13 cellular contexts compared by ENCODE assay signal in the genomic region with DNA sequence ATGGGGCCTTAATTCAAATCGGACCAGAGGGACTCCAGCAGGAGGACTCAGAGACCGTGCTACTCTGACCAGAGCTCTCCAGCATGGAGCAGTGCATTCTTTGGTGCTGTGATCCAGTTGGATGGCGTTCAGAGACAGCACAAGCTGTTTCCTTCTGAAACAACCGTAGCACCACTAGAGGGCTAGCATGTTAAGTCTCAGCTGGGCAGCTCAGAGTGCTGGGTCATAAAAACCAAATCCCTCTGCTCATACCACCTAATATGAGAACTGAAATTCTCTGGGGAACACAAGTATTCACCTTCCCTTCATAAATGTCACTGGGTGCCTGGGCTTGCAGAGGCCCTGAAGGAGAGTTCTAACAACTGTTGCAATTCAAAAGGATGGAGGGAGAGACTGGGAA.
DNase-seq lines count a peak whose midpoint lies in the region; ATAC-seq, FAIRE-seq and TF ChIP-seq lines count a peak whose summit lies in the region.
"Had no signal": no experiment of that assay in that cellular context is flagged by ENCODE, and none has a peak within 500 bp of the region (broad histone marks: within the 10 kb centered on the region; RNA-seq: fewer than 3 reads in every experiment).

No MANE protein-coding gene starts in this region.

- no peaks in the 10 kb centered on the region for H3K27me3 ChIP-seq in keratinocyte (ENCODE audit: control insufficient read depth, extremely low read depth, insufficient read depth, low read length)
- H3K27me3 ChIP-seq: heart left ventricle had no signal

- TF ChIP-seq CTCF in AG09309 (IDR thresholded peaks at IDR 0.05; ENCODE audit: control insufficient read depth, insufficient read depth, low read depth, low read length, missing control alignments) (peak; percentile 16), astrocyte of the cerebellum (IDR thresholded peaks at IDR 0.05; ENCODE audit: low read depth, low read length, missing control alignments) (peak; percentile 34), keratinocyte (optimal IDR thresholded peaks at IDR 0.05 in 1 of 3, IDR thresholded peaks at IDR 0.05 in 1 of 3, conservative IDR thresholded peaks at IDR 0.05 in 1 of 3; ENCODE audit: extremely low read depth in 1 of 3, insufficient read depth in 2 of 3, low read length in 3 of 3) (peak; percentile 2 to 23 (median 19))

- H3K9me3 ChIP-seq in keratinocyte (ENCODE audit: control insufficient read depth, low read depth, low read length), result no peaks in the 10 kb centered on the region
- H3K9me3 ChIP-seq: heart left ventricle had no signal

- H3K4me3 ChIP-seq in AG09309 (ENCODE audit: control insufficient read depth, low read depth, low read length) (no peak overlapping the region), astrocyte of the cerebellum (ENCODE audit: low read depth, low read length) (no peak overlapping the region), keratinocyte (ENCODE audit: control insufficient read depth in 2 of 3, extremely low read depth in 1 of 3, insufficient read depth in 2 of 3, low read depth in 1 of 3, low read length in 3 of 3) (no peak overlapping the region)
- H3K4me3 ChIP-seq: heart left ventricle had no signal

- peaks cover 15% of the 10 kb centered on the region for H3K4me1 ChIP-seq in keratinocyte (ENCODE audit: control insufficient read depth, extremely low read depth, insufficient read depth, low read length)
- H3K4me1 ChIP-seq: parathyroid adenoma had no signal

- peak; percentile 49 for ATAC-seq in GM21360 (IDR thresholded peaks at IDR 0.05; ENCODE audit: unreplicated experiment)
- ATAC-seq: stimulated activated naive CD8-positive, alpha-beta T cell treated with anti-CD3 and anti-CD28 coated beads, Interleukin-15, Interleukin-2, amounts not matched to agents 100 U/mL and 50 U/mL, for 24 hours had no signal

- H4K20me1 ChIP-seq in keratinocyte (ENCODE audit: control insufficient read depth, extremely low read depth, insufficient read depth, low read length), result no peaks in the 10 kb centered on the region

- no peak overlapping the region for H3K9ac ChIP-seq in keratinocyte (ENCODE audit: control insufficient read depth, extremely low read depth, insufficient read depth, low read length)
- H3K9ac ChIP-seq: parathyroid adenoma had no signal

- H3K79me2 ChIP-seq in keratinocyte (ENCODE audit: control insufficient read depth, insufficient read depth, low read length), result no peaks in the 10 kb centered on the region
- H3K79me2 ChIP-seq: parathyroid adenoma had no signal

- no peak overlapping the region for H3K4me2 ChIP-seq in keratinocyte (ENCODE audit: control insufficient read depth, extremely low read depth, insufficient read depth, low read depth, low read length)

- H2AFZ ChIP-seq in keratinocyte (ENCODE audit: control insufficient read depth, low read length), result no peak overlapping the region
- H2AFZ ChIP-seq: parathyroid adenoma had no signal

- H3K9me1 ChIP-seq in keratinocyte (ENCODE audit: control insufficient read depth, extremely low read depth, insufficient read depth, low read length), result no peaks in the 10 kb centered on the region

- in situ Hi-C loops in astrocyte of the cerebellum (cut with HindIII; ENCODE audit: low sequenced_read_pairs), result loop anchor here (25.0 kb wide), 1 partner anchor 330 kb away; no protein-coding TSS in a partner anchor

- DNase-seq in AG09309 (ENCODE audit: low read depth), result no peak
- no peak for DNase-seq in astrocyte of the cerebellum (ENCODE audit: low read depth)
- DNase-seq in keratinocyte (ENCODE audit: low read depth, low spot score), result no peak
- no peak for DNase-seq in stimulated activated CD4-positive, alpha-beta T cell treated with anti-CD3 and anti-CD28 coated beads, Interleukin-2, amount 100 ng/mL, for 24 hours
- no peak for DNase-seq in NCI-H510A (lab: John Stamatoyannopoulos, UW)
- DNase-seq in kidney glomerular epithelial cell (lab: John Stamatoyannopoulos, UW), result no peak
- DNase-seq in COR-L47 (lab: John Stamatoyannopoulos, UW), result no peak
- DNase-seq: heart left ventricle; SHP77; stimulated activated CD4-positive, alpha-beta T cell treated with anti-CD3 and anti-CD28 coated beads, Interleukin-1b, Interleukin-23, amount 100 ng/mL, for 48 hours; stimulated activated naive CD8-positive, alpha-beta T cell treated with anti-CD3 and anti-CD28 coated beads, Interleukin-15, Interleukin-2, amounts not matched to agents 100 U/mL and 50 U/mL, for 24 hours had no signal

- no peak for FAIRE-seq in keratinocyte (lab: Jason Lieb, UNC)

- no peak overlapping the region for H3K27ac ChIP-seq in keratinocyte (ENCODE audit: control insufficient read depth, insufficient read depth, low read length)
- H3K27ac ChIP-seq: heart left ventricle, parathyroid adenoma had no signal

- peaks cover 24 to 25% of the 10 kb centered on the region in 2 experiments for H3K36me3 ChIP-seq in keratinocyte (ENCODE audit: control insufficient read depth in 2 of 2, extremely low read depth in 1 of 2, insufficient read depth in 2 of 2, low read length in 2 of 2)

- dilution Hi-C loops in keratinocyte (cut with MboI; ENCODE audit: extremely low pct_ligation_motif_present, low sequenced_read_pairs), result no loop called here
